Comparison of ENCODE assay signal across 1 cellular context in genomic region chr7:44767912-44768662, GRCh38.
TF ChIP-seq lines count a peak whose summit lies in the region.

No MANE protein-coding gene starts in this region.

TF ChIP-seq in GM23338, 12 proteins besides CTCF, POLR2A, EP300 and RAD21 (continued from another document):
- no peak for TF ChIP-seq ZNF462 (CRISPR knock-in tag; IDR thresholded peaks at IDR 0.05)
- no peak for TF ChIP-seq STAT1 (IDR thresholded peaks at IDR 0.05; ENCODE audit: unreplicated experiment)
- TF ChIP-seq JUNB (IDR thresholded peaks at IDR 0.05; ENCODE audit: unreplicated experiment), result no peak
- no peak for TF ChIP-seq REST (IDR thresholded peaks at IDR 0.05; ENCODE audit: unreplicated experiment)
- TF ChIP-seq CREB1 (CRISPR knock-in tag; IDR thresholded peaks at IDR 0.05; ENCODE audit: low read depth), result no peak
